In genomic region chr11:78081583-78081982, GRCh38 we compare ENCODE assay signal across 19 cellular contexts. TPM values are rescaled to one million over a fixed set of nuclear protein-coding genes. Genes with fewer than 3 reads are reported as not detected.
DNase-seq lines count a peak whose midpoint lies in the region; ATAC-seq and TF ChIP-seq lines count a peak whose summit lies in the region.
"Had no signal": no experiment of that assay in that cellular context is flagged by ENCODE, and none has a peak within 500 bp of the region (broad histone marks: within the 10 kb centered on the region; RNA-seq: fewer than 3 reads in every experiment).

No MANE protein-coding gene starts in this region.

- H3K23ac ChIP-seq in trophoblast cell (ENCODE audit: low read length) = no peak overlapping the region

- H3K14ac ChIP-seq in trophoblast cell (ENCODE audit: low read length) = peak overlapping the region; percentile 93

- H3K36me3 Mint-ChIP-seq in central memory CD8-positive, alpha-beta T cell (ENCODE audit: insufficient read depth) = peaks cover 2% of the 10 kb centered on the region

- no peaks in the 10 kb centered on the region for H3K27me3 Mint-ChIP-seq in central memory CD8-positive, alpha-beta T cell

- H3K4me1 Mint-ChIP-seq in central memory CD8-positive, alpha-beta T cell = peaks cover 30% of the 10 kb centered on the region

- no peaks in the 10 kb centered on the region for H4K20me1 ChIP-seq in MM.1S (ENCODE audit: insufficient read depth, low read length)

- H3K79me2 ChIP-seq in MM.1S (ENCODE audit: low read length) = peaks cover 31% of the 10 kb centered on the region
- peaks cover 40% of the 10 kb centered on the region for H3K79me2 ChIP-seq in trophoblast cell (ENCODE audit: control insufficient read depth, insufficient read depth, low read length, poor library complexity)

- H2BK120ac ChIP-seq in trophoblast cell (ENCODE audit: insufficient read depth, low read length, poor library complexity) = peak overlapping the region; percentile 97

- no peaks in the 10 kb centered on the region for H3F3A ChIP-seq in MM.1S (ENCODE audit: insufficient read depth, low read length)

- H4K8ac ChIP-seq in trophoblast cell (ENCODE audit: low read depth, low read length) = peak overlapping the region; percentile 94

- H3K27me3 ChIP-seq in MM.1S (replicated peaks; ENCODE audit: insufficient read depth, low read length) (no peaks in the 10 kb centered on the region), trophoblast cell (ENCODE audit: insufficient read depth, low read length) (no peaks in the 10 kb centered on the region)
- no peaks in the 10 kb centered on the region for H3K27me3 ChIP-seq in effector memory CD4-positive, alpha-beta T cell (replicated peaks; ENCODE audit: control insufficient read depth, insufficient read depth, low read length, poor library complexity, severe bottlenecking)
- H3K27me3 ChIP-seq: esophagus squamous epithelium, heart right ventricle, tibial nerve had no signal

- H3K79me1 ChIP-seq in trophoblast cell (ENCODE audit: low read length) = peaks cover 71% of the 10 kb centered on the region

- H3K4me3 ChIP-seq in MM.1S (ENCODE audit: low read length) (no peak overlapping the region), trophoblast cell (ENCODE audit: low read depth, low read length) (no peak overlapping the region)
- H3K4me3 ChIP-seq in effector memory CD4-positive, alpha-beta T cell (ENCODE audit: insufficient read depth, low read depth, low read length, poor library complexity, severe bottlenecking) = no peak overlapping the region
- H3K4me3 ChIP-seq: esophagus squamous epithelium, SK-N-MC, tibial nerve had no signal

- peak overlapping the region; percentile 81 for H2AK5ac ChIP-seq in trophoblast cell (ENCODE audit: low read length)

- WGBS in trophoblast cell (ENCODE audit: extremely low coverage, insufficient coverage, insufficient read length) = no CpG with 5 or more reads among the region's 6 CpGs

- H3K4me1 ChIP-seq in MM.1S (ENCODE audit: low read length) (peaks cover 8% of the 10 kb centered on the region), trophoblast cell (ENCODE audit: control insufficient read depth in 1 of 2, insufficient read depth in 2 of 2, low read length in 2 of 2) (peaks cover 15 to 34% of the 10 kb centered on the region in 2 experiments)
- H3K4me1 ChIP-seq in effector memory CD4-positive, alpha-beta T cell (ENCODE audit: control insufficient read depth, insufficient read depth, low read length, poor library complexity, severe bottlenecking) = peaks cover 21% of the 10 kb centered on the region

- peak overlapping the region; percentile 83 for H3K18ac ChIP-seq in trophoblast cell (ENCODE audit: low read length)

- peak overlapping the region; percentile 93 for H2BK12ac ChIP-seq in trophoblast cell (ENCODE audit: low read length)

- intact Hi-C loops in posterior vena cava (cut with DNase I) = no loop called here

- H3K4me2 ChIP-seq in MM.1S (ENCODE audit: low read depth, low read length) = no peak overlapping the region
- H3K4me2 ChIP-seq in trophoblast cell (ENCODE audit: low read length) = no peak overlapping the region

- TF ChIP-seq CTCF in MM.1S (IDR thresholded peaks at IDR 0.05; ENCODE audit: low read length) = no peak

- peak overlapping the region; percentile 97 for H2BK5ac ChIP-seq in trophoblast cell (ENCODE audit: low read depth, low read length, poor library complexity)

- peak overlapping the region; percentile 84 for H3K4ac ChIP-seq in trophoblast cell (ENCODE audit: low read depth, low read length)

- no peaks in the 10 kb centered on the region for H3K9me3 ChIP-seq in MM.1S (replicated peaks; ENCODE audit: insufficient read depth, low read length)
- H3K9me3 ChIP-seq in trophoblast cell (ENCODE audit: insufficient read depth, low read depth, low read length) = no peaks in the 10 kb centered on the region
- H3K9me3 ChIP-seq in effector memory CD4-positive, alpha-beta T cell (ENCODE audit: control insufficient read depth, low read length) = no peaks in the 10 kb centered on the region
- H3K9me3 ChIP-seq: esophagus squamous epithelium, heart right ventricle, tibial nerve had no signal

- H4K12ac ChIP-seq in trophoblast cell (ENCODE audit: low read depth, low read length) = peak overlapping the region; percentile 27

- H3K9ac ChIP-seq in MM.1S (ENCODE audit: low read length) (no peak overlapping the region), trophoblast cell (ENCODE audit: low read length) (no peak overlapping the region)

- no peaks in the 10 kb centered on the region for H3K9me3 Mint-ChIP-seq in central memory CD8-positive, alpha-beta T cell

- ATAC-seq in central memory CD8-positive, alpha-beta T cell (replicated peaks; ENCODE audit: extremely low read depth, poor library complexity, severe bottlenecking) = peak; percentile 21
- ATAC-seq in GM19463 (IDR thresholded peaks at IDR 0.05; ENCODE audit: unreplicated experiment) = no peak

- H2AFZ ChIP-seq in MM.1S (ENCODE audit: low read length) = peak overlapping the region; percentile 27; the same call in 1 of the 2 replicates
- no peak overlapping the region for H2AFZ ChIP-seq in trophoblast cell (ENCODE audit: insufficient read depth, low read length, poor library complexity)

- peak overlapping the region; percentile 99 for H4K91ac ChIP-seq in trophoblast cell (ENCODE audit: low read depth, low read length)

- H3K9me2 ChIP-seq in MM.1S (replicated peaks; ENCODE audit: insufficient read depth, low read length) = no peaks in the 10 kb centered on the region

- peak; percentile 27 for DNase-seq in activated CD8-positive, alpha-beta memory T cell treated with anti-CD3 and anti-CD28 coated beads, Interleukin-2, amount 50 U/mL, for 4 hours
- no peak for DNase-seq in activated CD8-positive, alpha-beta memory T cell treated with anti-CD3 and anti-CD28 coated beads, Interleukin-2, amount 50 U/mL, for 48 hours
- no peak for DNase-seq in MM.1S
- no peak for DNase-seq in central memory CD8-positive, alpha-beta T cell (ENCODE audit: low spot score in 2 of 2)
- DNase-seq in trophoblast cell = no peak
- no peak for DNase-seq in effector memory CD4-positive, alpha-beta T cell
- DNase-seq in posterior vena cava (ENCODE audit: low spot score) = no peak
- DNase-seq: cortex of kidney, esophagus squamous epithelium, HCEC 1CT, heart right ventricle, kidney, NCI-H1436 treated with DMSO at 0.1 percent for 48 hours, NCI-H510A had no signal

- H3K27ac ChIP-seq in MM.1S (ENCODE audit: low read length) = no peak overlapping the region
- peak overlapping the region; percentile 90 for H3K27ac ChIP-seq in trophoblast cell (ENCODE audit: low read depth, low read length)
- H3K27ac ChIP-seq in effector memory CD4-positive, alpha-beta T cell (ENCODE audit: insufficient read depth, low read length, poor library complexity, severe bottlenecking) = no peak overlapping the region
- H3K27ac ChIP-seq: SK-N-MC, tibial nerve, VCaP had no signal

- H3K36me3 ChIP-seq in MM.1S (replicated peaks; ENCODE audit: insufficient read depth, low read length) = no peaks in the 10 kb centered on the region
- H3K36me3 ChIP-seq in trophoblast cell (ENCODE audit: control insufficient read depth in 1 of 2, insufficient read depth in 2 of 2, low read length in 2 of 2) = peaks cover 0 to 3% of the 10 kb centered on the region in 2 experiments
- H3K36me3 ChIP-seq in effector memory CD4-positive, alpha-beta T cell (ENCODE audit: control insufficient read depth, insufficient read depth, low read length) = no peaks in the 10 kb centered on the region
- H3K36me3 ChIP-seq: esophagus squamous epithelium, tibial nerve had no signal

- peak overlapping the region; percentile 47 for H3K27ac Mint-ChIP-seq in central memory CD8-positive, alpha-beta T cell (ENCODE audit: low read depth)

- peak overlapping the region; percentile 66 for H3K4me3 Mint-ChIP-seq in central memory CD8-positive, alpha-beta T cell

RNA-seq across cellular contexts. Expression of gene NDUFC2, which starts 1.9 kb away (rescaled TPM):
- polyA plus RNA-seq in trophoblast cell (2013) = 648 and 695 TPM in 2 replicates
- 100 to 1,000 TPM; 133 to 148 TPM for total RNA-seq in posterior vena cava

RNA-seq across cellular contexts. Expression of gene THRSP, which starts 17.9 kb away (rescaled TPM):
- polyA plus RNA-seq in trophoblast cell (2013) = 0.17 and 0.27 TPM in 2 replicates
- total RNA-seq in posterior vena cava = not detected
- total RNA-seq: esophagus squamous epithelium, kidney, LHCN-M2 had no signal

RNA-seq across cellular contexts. Expression of gene ALG8, which starts 57.8 kb away (rescaled TPM):
- 76.1 and 82.0 TPM in 2 replicates for polyA plus RNA-seq in trophoblast cell (2013)
- 10 to 100 TPM; 25.6 to 28.6 TPM for total RNA-seq in posterior vena cava

RNA-seq across cellular contexts. Expression of gene KCTD14, which starts 58.5 kb away (rescaled TPM):
- polyA plus RNA-seq in trophoblast cell (2013) = 44.7 and 47.8 TPM in 2 replicates
- under 1 TPM; 0.38 to 0.51 TPM for total RNA-seq in posterior vena cava
